8 cellular contexts compared by ENCODE assay signal in genomic region chr3:101902041-101902440, GRCh38. TPM values are rescaled to one million over a fixed set of nuclear protein-coding genes. Genes with fewer than 3 reads are reported as not detected.
DNase-seq lines count a peak whose midpoint lies in the region; ATAC-seq and TF ChIP-seq lines count a peak whose summit lies in the region.

No MANE protein-coding gene starts in this region.

- H3K36me3 ChIP-seq in HCT116 (ENCODE audit: control insufficient read depth in 1 of 2, insufficient read depth in 2 of 2, low read length in 2 of 2), result no peaks in the 10 kb centered on the region

- peaks cover 2% of the 10 kb centered on the region for H3K4me1 Mint-ChIP-seq in activated CD4-positive, alpha-beta T cell treated with anti-CD3 and anti-CD28 coated beads, Interleukin-2, amount 10 ng/mL, durations not matched to agents 7 days and 5 days

- TF ChIP-seq RAD21 in HCT116 (IDR thresholded peaks at IDR 0.05; ENCODE audit: low read depth), result no peak

- H3K4me1 ChIP-seq in HCT116 (ENCODE audit: control insufficient read depth in 1 of 2, insufficient read depth in 2 of 2, low read length in 2 of 2), result peaks cover 0 to 3% of the 10 kb centered on the region in 2 experiments; a peak in 1 of 4 replicates

- no peaks in the 10 kb centered on the region for H4K20me1 ChIP-seq in HCT116 (ENCODE audit: insufficient read depth)

- H3K36me3 Mint-ChIP-seq in activated CD4-positive, alpha-beta T cell treated with anti-CD3 and anti-CD28 coated beads, Interleukin-2, amount 10 ng/mL, durations not matched to agents 7 days and 5 days (ENCODE audit: low read depth), result no peaks in the 10 kb centered on the region

- no peak overlapping the region for H3K4me3 Mint-ChIP-seq in activated CD4-positive, alpha-beta T cell treated with anti-CD3 and anti-CD28 coated beads, Interleukin-2, amount 10 ng/mL, durations not matched to agents 7 days and 5 days

- no peaks in the 10 kb centered on the region for H3K27me3 ChIP-seq in HCT116 (ENCODE audit: insufficient read depth, low read length)

- peak; percentile 97 for DNase-seq in EL
- DNase-seq in HCT116 (ENCODE audit: low read depth, low spot score), result peak; percentile 37
- peak; percentile 58 for DNase-seq in RWPE1 (ENCODE audit: low spot score)
- DNase-seq in left colon, result no peak
- no peak for DNase-seq in sciatic nerve (ENCODE audit: low spot score)
- no peak for DNase-seq in germinal center (ENCODE audit: low spot score)
- DNase-seq in HEK293T (ENCODE audit: extremely low spot score), result no peak
- no peak for DNase-seq in activated CD4-positive, alpha-beta T cell treated with anti-CD3 and anti-CD28 coated beads, Interleukin-2, amount 10 ng/mL, durations not matched to agents 7 days and 5 days

- H3K9me3 Mint-ChIP-seq in activated CD4-positive, alpha-beta T cell treated with anti-CD3 and anti-CD28 coated beads, Interleukin-2, amount 10 ng/mL, durations not matched to agents 7 days and 5 days, result no peaks in the 10 kb centered on the region

- H3K79me2 ChIP-seq in HCT116 (ENCODE audit: insufficient read depth, low read length), result no peaks in the 10 kb centered on the region

- TF ChIP-seq CTCF in HCT116 (IDR thresholded peaks at IDR 0.05 in 2 of 3, conservative IDR thresholded peaks at IDR 0.05 in 1 of 3; ENCODE audit: borderline replicate concordance in 1 of 3, insufficient read depth in 1 of 3, low read depth in 2 of 3, low read length in 2 of 3), result no peak
- no peak for TF ChIP-seq CTCF in RWPE1 (conservative IDR thresholded peaks at IDR 0.05; ENCODE audit: low read depth)

- TF ChIP-seq POLR2A in HCT116 (IDR thresholded peaks at IDR 0.05; ENCODE audit: borderline replicate concordance, extremely low read depth, insufficient read depth, insufficient read length), result no peak

- no peaks in the 10 kb centered on the region for H3K9me3 ChIP-seq in HCT116 (ENCODE audit: control insufficient read depth in 1 of 2, insufficient read depth in 1 of 2, low read depth in 1 of 2, low read length in 2 of 2)

- no peak overlapping the region for H3K27ac Mint-ChIP-seq in activated CD4-positive, alpha-beta T cell treated with anti-CD3 and anti-CD28 coated beads, Interleukin-2, amount 10 ng/mL, durations not matched to agents 7 days and 5 days

- H2AFZ ChIP-seq in HCT116 (ENCODE audit: low read depth, low read length, poor library complexity, severe bottlenecking), result no peak overlapping the region

- BruUV-seq in HCT116 (replicated peaks; lab: Mats Ljungman, UMichigan), result no TSS peak

- H3K9ac ChIP-seq in HCT116 (ENCODE audit: low read length), result no peak overlapping the region

- H3K27ac ChIP-seq in HCT116 (ENCODE audit: low read depth, low read length) (no peak overlapping the region), RWPE1 (no peak overlapping the region)

- H3K27me3 Mint-ChIP-seq in activated CD4-positive, alpha-beta T cell treated with anti-CD3 and anti-CD28 coated beads, Interleukin-2, amount 10 ng/mL, durations not matched to agents 7 days and 5 days, result peaks cover 1% of the 10 kb centered on the region

- no peak overlapping the region for H3K4me3 ChIP-seq in HCT116 (replicated peaks in 1 of 2; ENCODE audit: low read depth in 1 of 2, low read length in 2 of 2)

- RAD21 ChIA-PET in HCT116 (lab: Charles Lee; ENCODE audit: low non-redundant PET in 1 of 2, low total read pairs in 2 of 2, uncharacterized antibody in 2 of 2, unreplicated experiment in 2 of 2), result no interaction called here

- CTCF ChIA-PET in HCT116 (lab: Charles Lee), result interaction anchor here (1.2 kb wide), 1 partner anchor 99 kb away, joined by 4 read pairs; no protein-coding TSS in a partner anchor
- CTCF ChIA-PET in RWPE1 (lab: Yijun Ruan, JAX), result interaction anchor here (0.6 kb wide), 1 partner anchor 27 kb away, joined by 3 read pairs; no protein-coding TSS in a partner anchor
- CTCF ChIA-PET in HEK293T (lab: Yijun Ruan, JAX), result interaction anchor here (0.6 to 0.8 kb wide), 2 partner anchors 11 to 181 kb away, joined by 3 to 5 read pairs; no protein-coding TSS in a partner anchor
- CTCF ChIA-PET in activated CD4-positive, alpha-beta T cell treated with anti-CD3 and anti-CD28 coated beads, Interleukin-2, amount 10 ng/mL, durations not matched to agents 7 days and 5 days (lab: Charles Lee), result interaction anchor here (0.5 kb wide), 1 partner anchor 327 kb away, joined by 3 read pairs; no protein-coding TSS in a partner anchor

- intact Hi-C loops in HCT116 (cut with micrococcal nuclease) (no loop called here), left colon (cut with DNase I, micrococcal nuclease) (no loop called here), sciatic nerve (cut with DNase I) (no loop called here)

- no peaks in the 10 kb centered on the region for H3K9me2 ChIP-seq in HCT116 (ENCODE audit: insufficient read depth)

- no peak overlapping the region for H3K4me2 ChIP-seq in HCT116 (ENCODE audit: low read length)

- ATAC-seq in HCT116, result no peak
- peak; percentile 25 for ATAC-seq in left colon
- no peak for ATAC-seq in sciatic nerve

- POLR2A ChIA-PET in HCT116 (lab: Charles Lee), result interaction anchor here (1.5 kb wide), 1 partner anchor 53 kb away, joined by 4 read pairs; the partner anchor contains the start of gene NFKBIZ
- POLR2A ChIA-PET in RWPE1 (lab: Yijun Ruan, JAX; ENCODE audit: low non-redundant PET), result no interaction called here
- POLR2A ChIA-PET in HEK293T (lab: Yijun Ruan, JAX), result interaction anchor here (0.8 kb wide), 1 partner anchor 53 kb away, joined by 4 read pairs; the partner anchor contains the start of gene NFKBIZ
- POLR2A ChIA-PET in activated CD4-positive, alpha-beta T cell treated with anti-CD3 and anti-CD28 coated beads, Interleukin-2, amount 10 ng/mL, durations not matched to agents 7 days and 5 days (lab: Charles Lee), result interaction anchor here (0.5 kb wide), 1 partner anchor 46 kb away, joined by 3 read pairs; no protein-coding TSS in a partner anchor

TF ChIP-seq in HCT116, 20 proteins besides CTCF, POLR2A, EP300 and RAD21 (continues in another document):
- TF ChIP-seq SRF (IDR thresholded peaks at IDR 0.05; ENCODE audit: low read depth) (no peak), SP1 (IDR thresholded peaks at IDR 0.05; ENCODE audit: low read depth) (peak; percentile 21; the same call in 1 of the 2 replicates), ATF3 (IDR thresholded peaks at IDR 0.05) (peak; percentile 59; the same call in 1 of the 2 replicates), TCF7L2 (IDR thresholded peaks at IDR 0.05; ENCODE audit: borderline replicate concordance, extremely low read depth, insufficient read depth, insufficient read length) (no peak), SIN3A (IDR thresholded peaks at IDR 0.05; ENCODE audit: low read depth) (no peak), EGR1 (IDR thresholded peaks at IDR 0.05; ENCODE audit: low read depth) (no peak), ZBTB33 (IDR thresholded peaks at IDR 0.05; ENCODE audit: extremely low read depth, insufficient replicate concordance, low read length) (no peak)

TF ChIP-seq in HEK293T, 16 proteins besides CTCF, POLR2A, EP300 and RAD21:
- no peak for TF ChIP-seq NFRKB (IDR thresholded peaks at IDR 0.05)

RNA-seq across cellular contexts. Expression of gene NFKBIZ, which starts 52.7 kb away (rescaled TPM):
- total RNA-seq in HCT116 (2021; ENCODE audit: unreplicated experiment), result 12.2 TPM
- 3.6 and 8.7 TPM in 2 replicates for polyA plus RNA-seq in HCT116 (2012)
- 100 to 1,000 TPM in 1 of 2 donors, 10 to 100 TPM in 1; 86.5 to 170 TPM for total RNA-seq in left colon
- total RNA-seq in sciatic nerve, result 91.6 TPM
- total RNA-seq in activated CD4-positive, alpha-beta T cell treated with anti-CD3 and anti-CD28 coated beads, Interleukin-2, amount 10 ng/mL, durations not matched to agents 7 days and 5 days, result 10 to 100 TPM; 33.7 to 37.7 TPM

Comparison
In these comparisons a context has a peak if more than half of its experiments do, and no peak if none do; other contexts are left out.
1. DNase-seq: peak in EL (single experiment), HCT116 (single experiment) and RWPE1 (single experiment); none in left colon (0 of 2), sciatic nerve (single experiment), germinal center (single experiment), HEK293T (single experiment) and activated CD4-positive, alpha-beta T cell treated with anti-CD3 and anti-CD28 coated beads, Interleukin-2, amount 10 ng/mL, durations not matched to agents 7 days and 5 days (single experiment).